Comparison of ENCODE assay signal across 9 cellular contexts in genomic region chr15:67121725-67122600, GRCh38. TPM values are rescaled to one million over a fixed set of nuclear protein-coding genes. Genes with fewer than 3 reads are reported as not detected.
DNase-seq lines count a peak whose midpoint lies in the region; ATAC-seq and TF ChIP-seq lines count a peak whose summit lies in the region.
"Had no signal": no experiment of that assay in that cellular context is flagged by ENCODE, and none has a peak within 500 bp of the region (broad histone marks: within the 10 kb centered on the region; RNA-seq: fewer than 3 reads in every experiment).

No MANE protein-coding gene starts in this region.

- no peak for TF ChIP-seq CTCF in right atrium auricular region (IDR thresholded peaks at IDR 0.05)
- TF ChIP-seq CTCF in chondrocyte (IDR thresholded peaks at IDR 0.05): no peak

- peak overlapping the region; percentile 95 for H3K27ac Mint-ChIP-seq in chondrocyte (ENCODE audit: unreplicated experiment)
- H3K27ac Mint-ChIP-seq in naive thymus-derived CD4-positive, alpha-beta T cell: peak overlapping the region; percentile 88 to 97 (median 95)

- peaks cover 71% of the 10 kb centered on the region for H3K4me1 Mint-ChIP-seq in chondrocyte (ENCODE audit: low read depth)
- peaks cover 44 to 94% (median 73%) of the 10 kb centered on the region in 7 donors for H3K4me1 Mint-ChIP-seq in naive thymus-derived CD4-positive, alpha-beta T cell

- H3K36me3 ChIP-seq in right atrium auricular region (no peaks in the 10 kb centered on the region), urinary bladder (ENCODE audit: insufficient read depth) (no peaks in the 10 kb centered on the region)
- H3K36me3 ChIP-seq in naive thymus-derived CD4-positive, alpha-beta T cell (ENCODE audit: control insufficient read depth in 2 of 3, insufficient read depth in 3 of 3, low read length in 3 of 3): no peaks in the 10 kb centered on the region

- no peaks in the 10 kb centered on the region for H3K27me3 ChIP-seq in right atrium auricular region
- H3K27me3 ChIP-seq in naive thymus-derived CD4-positive, alpha-beta T cell (ENCODE audit: control insufficient read depth in 2 of 2, insufficient read depth in 2 of 2, low read length in 2 of 2): no peaks in the 10 kb centered on the region

- H3K36me3 Mint-ChIP-seq in chondrocyte (ENCODE audit: low read depth): no peaks in the 10 kb centered on the region
- peaks cover 0 to 39% (median 0%) of the 10 kb centered on the region in 5 donors for H3K36me3 Mint-ChIP-seq in naive thymus-derived CD4-positive, alpha-beta T cell

- H3K9me3 ChIP-seq in right atrium auricular region: no peaks in the 10 kb centered on the region
- H3K9me3 ChIP-seq in naive thymus-derived CD4-positive, alpha-beta T cell (ENCODE audit: control insufficient read depth in 2 of 3, low read length in 3 of 3): no peaks in the 10 kb centered on the region
- H3K9me3 ChIP-seq: Caco-2 had no signal

- POLR2A ChIA-PET in naive thymus-derived CD4-positive, alpha-beta T cell (lab: Charles Lee): interaction anchor here (0.8 to 8.9 kb wide), 9 partner anchors 8 to 56 kb away, joined by 3 to 60 read pairs (median 5); partner anchors contain the start of gene SMAD3

- CTCF ChIA-PET in naive thymus-derived CD4-positive, alpha-beta T cell (lab: Charles Lee): interaction anchor here (0.7 kb wide), 1 partner anchor 18 kb away, joined by 3 read pairs; no protein-coding TSS in a partner anchor

- no peaks in the 10 kb centered on the region for H3K27me3 Mint-ChIP-seq in chondrocyte (ENCODE audit: low read depth)
- no peaks in the 10 kb centered on the region for H3K27me3 Mint-ChIP-seq in naive thymus-derived CD4-positive, alpha-beta T cell

- ATAC-seq in left ventricle myocardium superior (no peak), GM21723 (IDR thresholded peaks at IDR 0.05; ENCODE audit: unreplicated experiment) (no peak)
- peak; percentile 0 for ATAC-seq in naive thymus-derived CD4-positive, alpha-beta T cell

- H3K4me3 Mint-ChIP-seq in chondrocyte (ENCODE audit: unreplicated experiment): no peak overlapping the region
- peak overlapping the region; percentile 22 to 90 (median 84) for H3K4me3 Mint-ChIP-seq in naive thymus-derived CD4-positive, alpha-beta T cell

- intact Hi-C loops in left ventricle myocardium superior (cut with micrococcal nuclease): no loop called here
- intact Hi-C loops in naive thymus-derived CD4-positive, alpha-beta T cell (cut with micrococcal nuclease): loop anchor here (1.0 to 2.0 kb wide), 9 partner anchors 7 to 57 kb away; partner anchors contain the start of gene SMAD3 (in 1 of the 2)

- peaks cover 0 to 83% of the 10 kb centered on the region in 2 donors for H3K4me1 ChIP-seq in right atrium auricular region
- peaks cover 48 to 57% of the 10 kb centered on the region in 2 donors for H3K4me1 ChIP-seq in naive thymus-derived CD4-positive, alpha-beta T cell (ENCODE audit: control insufficient read depth in 2 of 2, insufficient read depth in 2 of 2, low read length in 2 of 2)
- peaks cover 4% of the 10 kb centered on the region for H3K4me1 ChIP-seq in urinary bladder (ENCODE audit: insufficient read depth)

- no peaks in the 10 kb centered on the region for H3K9me3 Mint-ChIP-seq in chondrocyte (ENCODE audit: low read depth)
- H3K9me3 Mint-ChIP-seq in naive thymus-derived CD4-positive, alpha-beta T cell: peaks cover 0 to 4% (median 0%) of the 10 kb centered on the region in 11 donors

- WGBS in urinary bladder: 60% methylated on average over 9 of the region's 9 CpGs

- H3K27ac ChIP-seq in right atrium auricular region (peak overlapping the region; percentile 87), urinary bladder (ENCODE audit: low read depth) (peak overlapping the region; percentile 99)
- H3K27ac ChIP-seq in naive thymus-derived CD4-positive, alpha-beta T cell (ENCODE audit: low read depth, low read length): peak overlapping the region; percentile 78

- no peak overlapping the region for H3K4me3 ChIP-seq in right atrium auricular region
- H3K4me3 ChIP-seq in naive thymus-derived CD4-positive, alpha-beta T cell (ENCODE audit: low read length): peak overlapping the region; percentile 48
- no peak overlapping the region for H3K4me3 ChIP-seq in urinary bladder (ENCODE audit: low read depth, low read length)

- DNase-seq in right atrium auricular region (ENCODE audit: low spot score) (no peak), left ventricle myocardium superior (no peak), chondrocyte (ENCODE audit: low spot score) (no peak), glomerular visceral epithelial cell (ENCODE audit: extremely low spot score) (no peak)
- DNase-seq in naive thymus-derived CD4-positive, alpha-beta T cell: peak in 1 of 9 donors; percentile 3
- no peak for DNase-seq in effector CD4-positive, alpha-beta T cell
- DNase-seq: Caco-2 had no signal

RNA-seq across cellular contexts. Expression of gene SMAD3, which starts 56.6 kb away (rescaled TPM):
- total RNA-seq in right atrium auricular region (10 to 100 TPM; 20.8 to 37.8 TPM), left ventricle myocardium superior (16.7 TPM), chondrocyte (19.0 to 27.2 TPM (median 23.2 TPM) in 3 replicates), urinary bladder (31.2 TPM)
- 100 to 1,000 TPM in 3 of 5 experiments, 10 to 100 TPM in 2; 27.4 to 142 (median 113) TPM for total RNA-seq in naive thymus-derived CD4-positive, alpha-beta T cell
- polyA plus RNA-seq in naive thymus-derived CD4-positive, alpha-beta T cell: 10 to 100 TPM in 1 of 2 donors, 1 to 10 TPM in 1; 4.0 to 11.5 TPM
- 28.3 TPM for polyA plus RNA-seq in urinary bladder
